ENCODE assay signal across 12 cellular contexts in the genomic region with DNA sequence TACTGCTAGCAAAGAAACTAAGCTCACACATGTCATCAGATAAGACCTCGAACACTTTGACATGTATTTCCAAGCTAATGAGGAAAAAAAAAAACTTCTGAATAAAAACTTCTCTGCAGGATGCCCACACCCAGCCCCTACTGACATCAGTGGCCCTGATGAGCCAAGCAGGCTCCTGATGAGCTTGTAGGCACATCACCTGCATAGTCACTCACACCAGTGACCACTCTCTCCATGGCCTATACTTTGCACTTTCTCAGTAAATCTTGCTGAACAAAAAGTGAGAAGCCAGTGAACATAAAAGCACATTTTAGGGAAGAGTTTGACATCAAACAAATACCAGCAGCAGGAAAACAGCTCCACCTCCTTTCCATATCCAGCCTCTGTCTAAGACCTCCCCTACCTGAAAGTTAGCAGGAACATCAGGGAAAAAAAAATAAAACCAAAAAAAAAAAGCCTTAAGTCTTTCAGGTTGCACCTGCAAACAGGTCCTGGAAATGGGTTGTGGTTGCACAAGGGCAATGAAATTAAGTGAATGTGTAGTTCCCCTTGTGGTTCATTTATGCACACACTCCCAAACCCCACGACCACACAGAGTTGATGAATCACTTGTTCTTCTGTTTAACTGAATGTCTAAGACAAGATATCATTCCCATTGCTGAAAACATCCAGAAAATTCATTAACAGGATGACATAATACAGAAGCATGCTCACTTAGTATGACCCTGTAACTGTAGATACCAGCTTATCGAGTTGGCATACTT.
A peak's percentile ranks its signal among the peaks of the same experiment; 100 is the strongest.
DNase-seq lines count a peak whose midpoint lies in the region; ATAC-seq lines count a peak whose summit lies in the region.
"Had no signal": no experiment of that assay in that cellular context is flagged by ENCODE, and none has a peak within 500 bp of the region (broad histone marks: within the 10 kb centered on the region; RNA-seq: fewer than 3 reads in every experiment).

No MANE protein-coding gene starts in this region.

- ATAC-seq in GM19395 (IDR thresholded peaks at IDR 0.05; ENCODE audit: unreplicated experiment): peak; percentile 87
- ATAC-seq in HG03159 (IDR thresholded peaks at IDR 0.05; ENCODE audit: unreplicated experiment): peak; percentile 68
- no peak for ATAC-seq in HG03565 (IDR thresholded peaks at IDR 0.05; ENCODE audit: unreplicated experiment)
- ATAC-seq: activated T-helper 17 cell treated with anti-CD3 and anti-CD28 coated beads, Interleukin-2, amount 50 U/mL, for 72 hours; HepG2 had no signal

- DNase-seq in AML-193 (lab: John Stamatoyannopoulos, UW): peak; percentile 57 to 58
- DNase-seq in SIG-M5 treated with dmso at 0.1 percent for 504 hours (lab: John Stamatoyannopoulos, UW; ENCODE audit: unreplicated experiment): peak; percentile 58
- DNase-seq in NCI-H446 (lab: John Stamatoyannopoulos, UW): no peak
- no peak for DNase-seq in mesenteric fat pad (ENCODE audit: low spot score)
- no peak for DNase-seq in NCI-H524 treated with DMSO at 0.1 percent for 48 hours (lab: John Stamatoyannopoulos, UW)
- DNase-seq: NCI-H2081, Peyer's patch had no signal

Comparison
In these comparisons a context has a peak if more than half of its experiments do, and no peak if none do; other contexts are left out.
1. DNase-seq: peak in AML-193 (2 of 2) and SIG-M5 treated with dmso at 0.1 percent for 504 hours (single experiment); none in NCI-H446 (0 of 2), mesenteric fat pad (single experiment) and NCI-H524 treated with DMSO at 0.1 percent for 48 hours (single experiment).